In the genomic region with DNA sequence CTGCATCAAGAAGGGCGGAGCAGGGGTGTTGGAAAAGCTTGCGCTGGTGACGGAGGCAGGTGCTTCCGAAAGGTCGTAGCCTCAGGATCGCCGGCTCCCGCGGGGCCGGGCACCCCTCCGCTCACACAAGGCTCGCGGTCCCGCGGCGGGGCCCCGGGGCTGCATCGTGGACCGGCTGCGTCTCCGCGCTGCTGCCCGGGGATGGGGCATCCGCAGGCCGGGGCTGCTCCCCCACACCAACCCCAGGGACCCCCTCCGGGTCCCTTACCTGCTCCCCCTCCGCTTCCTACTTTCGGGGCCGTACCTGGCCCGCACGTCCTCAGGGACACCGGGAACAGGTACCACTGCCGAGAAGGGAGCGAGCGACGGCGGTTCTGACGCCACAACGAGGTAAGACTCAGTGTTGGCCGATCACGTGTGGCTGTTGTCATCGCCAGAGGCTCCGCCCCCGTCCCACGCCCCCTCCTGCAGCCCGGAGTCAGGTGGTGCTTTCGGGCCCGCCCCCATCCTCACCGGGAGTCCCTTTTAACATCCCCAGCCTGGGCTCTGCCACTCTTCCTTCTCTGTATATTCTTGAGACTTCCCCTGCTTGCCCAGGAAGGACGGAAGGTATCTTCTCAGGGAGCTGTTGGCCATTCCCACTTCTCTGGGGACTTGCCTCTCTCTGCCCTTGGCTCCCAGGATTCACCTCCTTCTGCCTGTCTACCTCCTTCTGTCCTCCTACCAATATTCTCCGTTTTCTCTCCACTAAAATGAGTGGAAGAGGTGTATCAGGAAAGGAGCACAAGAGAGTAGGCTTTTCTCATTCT, we compare ENCODE assay signal across 8 cellular contexts. TPM values are rescaled to one million over a fixed set of nuclear protein-coding genes. Genes with fewer than 3 reads are reported as not detected.
DNase-seq lines count a peak whose midpoint lies in the region; ATAC-seq lines count a peak whose summit lies in the region.

BEX2 (minus strand) TSS at position 399 of the 809 bp plus-strand sequence. CDS start 1,014 bp downstream, outside the sequence.

- peak; percentile 96 for ATAC-seq in GM21717 (IDR thresholded peaks at IDR 0.05; ENCODE audit: unreplicated experiment)
- ATAC-seq in HG03097 (IDR thresholded peaks at IDR 0.05; ENCODE audit: low FRiP score, unreplicated experiment) = no peak

- H3K36me3 ChIP-seq in iPS-18a (ENCODE audit: control insufficient read depth, low read depth, low read length) = peaks cover 11% of the 10 kb centered on the region
- no peaks in the 10 kb centered on the region for H3K36me3 ChIP-seq in skeletal muscle satellite cell (ENCODE audit: insufficient read depth, low read length)

- no peak within 1 kb of the TSS for H3K27ac ChIP-seq in iPS-18a (ENCODE audit: low read length)

- peak within 1 kb of the TSS; percentile 86 for H3K4me2 ChIP-seq in skeletal muscle satellite cell (ENCODE audit: low read length)

- H3K9me3 ChIP-seq in iPS-18a (ENCODE audit: control insufficient read depth, low read depth, low read length) (no peaks in the 10 kb centered on the region), skeletal muscle satellite cell (replicated peaks; ENCODE audit: low read length) (no peaks in the 10 kb centered on the region)

- H3K4me3 ChIP-seq in iPS-18a (ENCODE audit: low read length) (peak within 1 kb of the TSS; percentile 86), skeletal muscle satellite cell (ENCODE audit: low read length) (peak within 1 kb of the TSS; percentile 68)

- H3K9ac ChIP-seq in iPS-18a (ENCODE audit: low read length) (peak within 1 kb of the TSS; percentile 87), skeletal muscle satellite cell (ENCODE audit: low read depth, low read length) (no peak within 1 kb of the TSS)

- DNase-seq in DMS153 treated with DMSO at 0.1 percent for 48 hours (lab: John Stamatoyannopoulos, UW; ENCODE audit: unreplicated experiment) = peak; percentile 37
- peak; percentile 59 for DNase-seq in LoVo (ENCODE audit: low spot score)
- peak; percentile 60 to 88 (median 72) for DNase-seq in T-helper 2 cell
- DNase-seq in astrocyte of the hippocampus (ENCODE audit: low read depth, low spot score) = peak; percentile 76

- H3K4me1 ChIP-seq in iPS-18a (ENCODE audit: control insufficient read depth, low read depth, low read length) (peaks cover 6% of the 10 kb centered on the region), skeletal muscle satellite cell (ENCODE audit: control insufficient read depth, insufficient read depth, low read length) (no peaks in the 10 kb centered on the region)

- H3K27me3 ChIP-seq in iPS-18a (ENCODE audit: control insufficient read depth, insufficient read depth, low read length) (no peaks in the 10 kb centered on the region), skeletal muscle satellite cell (ENCODE audit: control insufficient read depth, insufficient read depth, low read length) (peaks cover 38% of the 10 kb centered on the region)

RNA-seq across cellular contexts. Expression of gene BEX2, which starts in this region (rescaled TPM):
- 0.22 and 4.8 TPM in 2 replicates for total RNA-seq in skeletal muscle satellite cell (2012; rRNA removed)
